Comparison of ENCODE assay signal across 22 cellular contexts in the genomic region with DNA sequence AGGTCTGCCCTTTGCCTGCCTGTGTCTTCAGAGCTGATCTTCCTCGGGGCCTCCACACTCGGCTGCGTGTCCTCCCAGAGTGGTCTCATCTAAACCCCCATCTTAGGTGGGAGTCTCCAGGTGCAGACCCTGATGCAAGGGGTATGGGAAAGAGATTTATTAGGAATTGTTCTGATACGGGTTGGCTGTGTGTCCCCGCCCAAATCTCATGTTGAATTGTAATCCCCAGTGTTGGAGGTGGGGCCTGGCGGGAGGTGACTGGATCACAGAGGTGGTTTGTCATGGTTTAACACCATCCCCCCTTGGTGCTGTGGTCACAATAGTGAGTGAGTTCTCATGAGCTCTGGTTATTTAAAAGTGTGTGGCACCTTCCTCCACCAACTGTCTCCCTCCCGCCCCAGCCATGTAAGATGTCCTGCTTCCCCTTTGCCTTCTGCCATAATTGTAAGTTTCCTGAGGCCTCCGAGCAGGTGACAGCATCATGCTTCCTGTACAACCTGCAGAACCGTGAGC.
DNase-seq lines count a peak whose midpoint lies in the region; ATAC-seq, FAIRE-seq and TF ChIP-seq lines count a peak whose summit lies in the region.
"Had no signal": no experiment of that assay in that cellular context is flagged by ENCODE, and none has a peak within 500 bp of the region (broad histone marks: within the 10 kb centered on the region; RNA-seq: fewer than 3 reads in every experiment).

No MANE protein-coding gene starts in this region.

- H3K36me3 ChIP-seq in ascending aorta (no peaks in the 10 kb centered on the region), mesenchymal stem cell (ENCODE audit: control insufficient read depth in 1 of 2, insufficient read depth in 2 of 2, low read depth in 1 of 2, low read length in 2 of 2) (peaks cover 0 to 11% of the 10 kb centered on the region in 2 experiments)
- H3K36me3 ChIP-seq: BE2C had no signal

- peak overlapping the region in 1 of 2 experiments; percentile 20 for H3K4ac ChIP-seq in mesenchymal stem cell (ENCODE audit: low read depth in 1 of 2, low read length in 2 of 2)

- CTCF ChIA-PET in A549 (lab: Yijun Ruan, JAX): interaction anchor here (1.2 to 1.5 kb wide), 3 partner anchors 12 to 254 kb away, joined by 3 to 5 read pairs (median 3); no protein-coding TSS in a partner anchor

- no peak overlapping the region for H4K8ac ChIP-seq in mesenchymal stem cell (ENCODE audit: low read length)

- no peak for TF ChIP-seq CTCF in A549 (IDR thresholded peaks at IDR 0.05)
- TF ChIP-seq CTCF in ascending aorta (IDR thresholded peaks at IDR 0.05): no peak

- TF ChIP-seq EP300 in A549 (IDR thresholded peaks at IDR 0.05): no peak

- H3K9me3 ChIP-seq in A549: no peaks in the 10 kb centered on the region
- no peaks in the 10 kb centered on the region for H3K9me3 ChIP-seq in ascending aorta
- no peaks in the 10 kb centered on the region for H3K9me3 ChIP-seq in mesenchymal stem cell (ENCODE audit: control insufficient read depth, low read length)
- H3K9me3 ChIP-seq: BE2C had no signal

- no peak overlapping the region for H2BK120ac ChIP-seq in mesenchymal stem cell (ENCODE audit: low read depth, low read length)

- peak overlapping the region in 1 of 2 experiments; percentile 1 for H2BK12ac ChIP-seq in mesenchymal stem cell (ENCODE audit: low read length in 2 of 2)

- ATAC-seq in A549: no peak
- ATAC-seq: GM23338, HCT116 had no signal

- H3K27me3 ChIP-seq in ascending aorta (no peaks in the 10 kb centered on the region), mesenchymal stem cell (ENCODE audit: control insufficient read depth in 1 of 2, insufficient read depth in 1 of 2, low read length in 2 of 2) (no peaks in the 10 kb centered on the region)
- H3K27me3 ChIP-seq: BE2C had no signal

- H2BK15ac ChIP-seq in mesenchymal stem cell (ENCODE audit: low read depth, poor library complexity, severe bottlenecking): no peak overlapping the region

- H3K4me3 ChIP-seq in A549 (no peak overlapping the region), ascending aorta (no peak overlapping the region), mesenchymal stem cell (ENCODE audit: insufficient read depth in 1 of 2, low read depth in 1 of 2, low read length in 2 of 2) (no peak overlapping the region)
- H3K4me3 ChIP-seq: GM23338 had no signal

- DNase-seq in A549 (ENCODE audit: low read depth in 1 of 2, low spot score in 1 of 2) (no peak), M059J (ENCODE audit: low read depth) (peak; percentile 43), ascending aorta (ENCODE audit: low spot score in 2 of 2) (peak in 1 of 2 donors; percentile 60), mesenchymal stem cell (no peak), OCI-M1 (lab: John Stamatoyannopoulos, UW) (no peak), NCI-H1048 (lab: John Stamatoyannopoulos, UW) (no peak), DMS79 treated with DMSO at 0.1 percent for 48 hours (lab: John Stamatoyannopoulos, UW) (no peak), H54 (ENCODE audit: insufficient read length, low spot score) (no peak)
- DNase-seq: BE2C, DMS79, NCI-H1417, NCI-H1694 treated with DMSO at 0.1 percent for 48 hours, NCI-H2081 treated with DMSO at 0.1 percent for 48 hours, NCI-H2171 treated with DMSO at 0.1 percent for 48 hours, NCI-H524 treated with DMSO at 0.1 percent for 48 hours, NCI-H82, Right ventricle myocardium superior had no signal

- H4K91ac ChIP-seq in mesenchymal stem cell (ENCODE audit: low read length): no peak overlapping the region

- intact Hi-C loops in ascending aorta (cut with DNase I): no loop called here

- H3K14ac ChIP-seq in mesenchymal stem cell (ENCODE audit: low read length in 2 of 2): no peak overlapping the region

- H2AFZ ChIP-seq in mesenchymal stem cell (ENCODE audit: low read depth, low read length): no peak overlapping the region
- H2AFZ ChIP-seq: GM23338 had no signal

- 90% methylated on average over 9 of the region's 9 CpGs for WGBS in A549 (ENCODE audit: missing lambda C conversion rate)
- 91% methylated on average over 8 of the region's 9 CpGs for WGBS in mesenchymal stem cell

- H3K4me1 ChIP-seq in A549 (peaks cover 76% of the 10 kb centered on the region), ascending aorta (peaks cover 2 to 41% of the 10 kb centered on the region in 2 donors), mesenchymal stem cell (ENCODE audit: control insufficient read depth, insufficient read depth, low read depth, low read length) (peaks cover 6% of the 10 kb centered on the region)

- H3K9ac ChIP-seq in mesenchymal stem cell (ENCODE audit: low read length): no peak overlapping the region
- H3K9ac ChIP-seq: KMS-11 had no signal

- H3K27ac ChIP-seq in A549: peak overlapping the region; percentile 92 to 93
- peak overlapping the region; percentile 53 to 58 for H3K27ac ChIP-seq in ascending aorta
- H3K27ac ChIP-seq in mesenchymal stem cell (ENCODE audit: low read length, poor library complexity, severe bottlenecking): no peak overlapping the region
- H3K27ac ChIP-seq: HL-60, KMS-11 had no signal

- no peak overlapping the region for H2BK5ac ChIP-seq in mesenchymal stem cell (ENCODE audit: low read depth, low read length, poor library complexity, severe bottlenecking)

- FAIRE-seq in A549 (lab: Jason Lieb, UNC): no peak
- no peak for FAIRE-seq in H54 (lab: Jason Lieb, UNC)
- FAIRE-seq: RCC 7860 had no signal

- peak overlapping the region in 1 of 2 experiments; percentile 38 for H3K18ac ChIP-seq in mesenchymal stem cell (ENCODE audit: low read depth in 1 of 2, low read length in 2 of 2)

- H3K79me1 ChIP-seq in mesenchymal stem cell (replicated peaks; ENCODE audit: low read length, poor library complexity, severe bottlenecking): peaks cover 23% of the 10 kb centered on the region

- H3K4me2 ChIP-seq in A549 (no peak overlapping the region), mesenchymal stem cell (ENCODE audit: low read length, poor library complexity, severe bottlenecking) (no peak overlapping the region)
- H3K4me2 ChIP-seq: GM23338, KMS-11 had no signal

- no peak overlapping the region for H3K23ac ChIP-seq in mesenchymal stem cell (ENCODE audit: low read length in 2 of 2)

- POLR2A ChIA-PET in A549 (lab: Yijun Ruan, JAX): no interaction called here

- H2AK5ac ChIP-seq in mesenchymal stem cell (ENCODE audit: low read length, severe bottlenecking): peak overlapping the region; percentile 37

- TF ChIP-seq POLR2A in A549 (IDR thresholded peaks at IDR 0.05; ENCODE audit: low read length): no peak
- no peak for TF ChIP-seq POLR2A in H54 (IDR thresholded peaks at IDR 0.05; ENCODE audit: low read depth, low read length)

- TF ChIP-seq RAD21 in A549 (conservative IDR thresholded peaks at IDR 0.05 in 1 of 2, IDR thresholded peaks at IDR 0.05 in 1 of 2): no peak

TF ChIP-seq in A549, 52 proteins besides CTCF, POLR2A, EP300 and RAD21:
- TF ChIP-seq JUNB (IDR thresholded peaks at IDR 0.05) (no peak), CBX2 (IDR thresholded peaks at IDR 0.05; ENCODE audit: borderline replicate concordance, low read depth) (no peak), FOSL2 (IDR thresholded peaks at IDR 0.05) (no peak), FOSL2 (CRISPR knock-in tag; IDR thresholded peaks at IDR 0.05) (no peak), HOXB13 (CRISPR knock-in tag; IDR thresholded peaks at IDR 0.05; ENCODE audit: low read depth) (no peak), MAX (IDR thresholded peaks at IDR 0.05) (no peak), RARB (CRISPR knock-in tag; IDR thresholded peaks at IDR 0.05) (no peak), PBX3 (IDR thresholded peaks at IDR 0.05) (no peak)
